Comparison of ENCODE assay signal across 9 cellular contexts in genomic region chr1:234841710-234842231, GRCh38.
DNase-seq lines count a peak whose midpoint lies in the region; ATAC-seq and TF ChIP-seq lines count a peak whose summit lies in the region.
"Had no signal": no experiment of that assay in that cellular context is flagged by ENCODE, and none has a peak within 500 bp of the region (broad histone marks: within the 10 kb centered on the region; RNA-seq: fewer than 3 reads in every experiment).

No MANE protein-coding gene starts in this region.

- H3K4me3 Mint-ChIP-seq in central memory CD8-positive, alpha-beta T cell = no peak overlapping the region

- no peak overlapping the region for H3K4me3 ChIP-seq in osteoblast (ENCODE audit: insufficient read depth, low read length)

- H2AFZ ChIP-seq in osteoblast (ENCODE audit: low read length) = no peak overlapping the region

- H3K36me3 ChIP-seq in osteoblast (ENCODE audit: insufficient read depth, low read length) = no peaks in the 10 kb centered on the region

- no peaks in the 10 kb centered on the region for H3K79me2 ChIP-seq in osteoblast (ENCODE audit: insufficient read depth, low read length)

- H3K27ac Mint-ChIP-seq in central memory CD8-positive, alpha-beta T cell (ENCODE audit: low read depth) = peak overlapping the region; percentile 44

- no peaks in the 10 kb centered on the region for H3K36me3 Mint-ChIP-seq in central memory CD8-positive, alpha-beta T cell (ENCODE audit: insufficient read depth)

- no peaks in the 10 kb centered on the region for H3K27me3 ChIP-seq in osteoblast (ENCODE audit: insufficient read depth, low read length)

- in situ Hi-C loops in GM13977 (cut with MboI; ENCODE audit: low pct_unique_long_range_greater_than_20kb, low sequenced_read_pairs, unreplicated experiment) = loop anchor here (25.0 kb wide), 1 partner anchor 104 kb away; no protein-coding TSS in a partner anchor

- peak overlapping the region; percentile 8 for H3K4me2 ChIP-seq in osteoblast (ENCODE audit: insufficient read depth, low read length)

- no peaks in the 10 kb centered on the region for H3K9me3 Mint-ChIP-seq in central memory CD8-positive, alpha-beta T cell

- peaks cover 54% of the 10 kb centered on the region for H3K4me1 ChIP-seq in osteoblast (ENCODE audit: insufficient read depth, low read length)

- H4K20me1 ChIP-seq in osteoblast (ENCODE audit: insufficient read depth, low read length) = no peaks in the 10 kb centered on the region

- peaks cover 42% of the 10 kb centered on the region for H3K4me1 Mint-ChIP-seq in central memory CD8-positive, alpha-beta T cell

- no peaks in the 10 kb centered on the region for H3K27me3 Mint-ChIP-seq in central memory CD8-positive, alpha-beta T cell

- no peak for TF ChIP-seq CTCF in GM13977 (IDR thresholded peaks at IDR 0.05; ENCODE audit: extremely low read depth, insufficient read depth, missing control alignments)
- no peak for TF ChIP-seq CTCF in osteoblast (IDR thresholded peaks at IDR 0.05; ENCODE audit: extremely low read depth, low read depth, low read length)

- no peaks in the 10 kb centered on the region for H3K9me3 ChIP-seq in osteoblast (ENCODE audit: low read depth, low read length)

- H3K27ac ChIP-seq in osteoblast (ENCODE audit: low read depth, low read length) = peak overlapping the region; percentile 66

- no peak for ATAC-seq in central memory CD8-positive, alpha-beta T cell (replicated peaks; ENCODE audit: extremely low read depth, poor library complexity, severe bottlenecking)
- no peak for ATAC-seq in GM21528 (IDR thresholded peaks at IDR 0.05; ENCODE audit: low FRiP score, unreplicated experiment)
- ATAC-seq in GM19455 (IDR thresholded peaks at IDR 0.05; ENCODE audit: unreplicated experiment) = no peak
- ATAC-seq in HG03108 (IDR thresholded peaks at IDR 0.05; ENCODE audit: unreplicated experiment) = no peak

- peak; percentile 64 for DNase-seq in GM13977 (ENCODE audit: low spot score)
- DNase-seq in NOMO-1 (lab: John Stamatoyannopoulos, UW; ENCODE audit: unreplicated experiment in 2 of 2) = peak; percentile 95 to 98
- no peak for DNase-seq in central memory CD8-positive, alpha-beta T cell (ENCODE audit: low spot score in 2 of 2)
- DNase-seq in osteoblast (ENCODE audit: insufficient read length, low spot score, missing footprints) = no peak
- no peak for DNase-seq in amniotic stem cell (lab: John Stamatoyannopoulos, UW)
- DNase-seq: NCI-H2029 treated with DMSO at 0.1 percent for 48 hours had no signal

Comparison
In these comparisons a context has a peak if more than half of its experiments do, and no peak if none do; other contexts are left out.
1. DNase-seq: peak in GM13977 (single experiment) and NOMO-1 (2 of 2); none in central memory CD8-positive, alpha-beta T cell (0 of 2), osteoblast (single experiment) and amniotic stem cell (single experiment).